In genomic region chr22:39253427-39254070, GRCh38 we compare ENCODE assay signal across 8 cellular contexts. TPM values are rescaled to one million over a fixed set of nuclear protein-coding genes. Genes with fewer than 3 reads are reported as not detected.
DNase-seq lines count a peak whose midpoint lies in the region; ATAC-seq and TF ChIP-seq lines count a peak whose summit lies in the region.

No MANE protein-coding gene starts in this region.

- no peaks in the 10 kb centered on the region for H3K36me3 Mint-ChIP-seq in activated CD4-positive, alpha-beta T cell treated with anti-CD3 and anti-CD28 coated beads, Interleukin-2, amount 10 ng/mL, durations not matched to agents 24 days and 14 days (ENCODE audit: low read depth)
- no peaks in the 10 kb centered on the region for H3K36me3 Mint-ChIP-seq in activated CD4-positive, alpha-beta T cell treated with anti-CD3 and anti-CD28 coated beads, Interleukin-2, amount 10 ng/mL, durations not matched to agents 7 days and 5 days (ENCODE audit: low read depth)
- peaks cover 1% of the 10 kb centered on the region for H3K36me3 Mint-ChIP-seq in central memory CD8-positive, alpha-beta T cell (ENCODE audit: insufficient read depth)

- CTCF ChIA-PET in activated CD4-positive, alpha-beta T cell treated with anti-CD3 and anti-CD28 coated beads, Interleukin-2, amount 10 ng/mL, durations not matched to agents 7 days and 5 days (lab: Charles Lee) = interaction anchor here (1.5 to 1.6 kb wide), 3 partner anchors 12 to 54 kb away, joined by 4 read pairs; no protein-coding TSS in a partner anchor
- CTCF ChIA-PET in PC-9 (lab: Charles Lee) = interaction anchor here (0.7 to 1.2 kb wide), 2 partner anchors 58 to 63 kb away, joined by 3 to 7 read pairs; no protein-coding TSS in a partner anchor

- no peaks in the 10 kb centered on the region for H3K9me2 ChIP-seq in PC-9 (ENCODE audit: insufficient read depth)

- TF ChIP-seq CTCF in PC-9 (conservative IDR thresholded peaks at IDR 0.05) (no peak), left lung (IDR thresholded peaks at IDR 0.05) (no peak), uterus (IDR thresholded peaks at IDR 0.05) (no peak)

- no peaks in the 10 kb centered on the region for H3K79me2 ChIP-seq in PC-9 (ENCODE audit: low read depth)

- H3K4me1 Mint-ChIP-seq in activated CD4-positive, alpha-beta T cell treated with anti-CD3 and anti-CD28 coated beads, Interleukin-2, amount 10 ng/mL, durations not matched to agents 24 days and 14 days = peaks cover 26% of the 10 kb centered on the region
- peaks cover 19% of the 10 kb centered on the region for H3K4me1 Mint-ChIP-seq in activated CD4-positive, alpha-beta T cell treated with anti-CD3 and anti-CD28 coated beads, Interleukin-2, amount 10 ng/mL, durations not matched to agents 7 days and 5 days
- H3K4me1 Mint-ChIP-seq in central memory CD8-positive, alpha-beta T cell = peaks cover 27% of the 10 kb centered on the region

- H2AFZ ChIP-seq in PC-9 = no peak overlapping the region

- H4K20me1 ChIP-seq in PC-9 (ENCODE audit: insufficient read depth) = no peaks in the 10 kb centered on the region

- H3K4me2 ChIP-seq in PC-9 = peak overlapping the region; percentile 74

- H3K27ac ChIP-seq in PC-9 (peak overlapping the region; percentile 51), left lung (peak overlapping the region; percentile 59 to 75), uterus (peak overlapping the region; percentile 82 to 87)

- no peaks in the 10 kb centered on the region for H3K27me3 ChIP-seq in PC-9 (ENCODE audit: insufficient read depth, low read depth)
- H3K27me3 ChIP-seq in left lung = peaks cover 0 to 72% of the 10 kb centered on the region in 2 donors
- H3K27me3 ChIP-seq in uterus = no peaks in the 10 kb centered on the region

- H3K9me3 Mint-ChIP-seq in activated CD4-positive, alpha-beta T cell treated with anti-CD3 and anti-CD28 coated beads, Interleukin-2, amount 10 ng/mL, durations not matched to agents 24 days and 14 days = no peaks in the 10 kb centered on the region
- no peaks in the 10 kb centered on the region for H3K9me3 Mint-ChIP-seq in activated CD4-positive, alpha-beta T cell treated with anti-CD3 and anti-CD28 coated beads, Interleukin-2, amount 10 ng/mL, durations not matched to agents 7 days and 5 days
- H3K9me3 Mint-ChIP-seq in central memory CD8-positive, alpha-beta T cell = no peaks in the 10 kb centered on the region

- H3K27me3 Mint-ChIP-seq in activated CD4-positive, alpha-beta T cell treated with anti-CD3 and anti-CD28 coated beads, Interleukin-2, amount 10 ng/mL, durations not matched to agents 24 days and 14 days = peaks cover 8% of the 10 kb centered on the region
- H3K27me3 Mint-ChIP-seq in activated CD4-positive, alpha-beta T cell treated with anti-CD3 and anti-CD28 coated beads, Interleukin-2, amount 10 ng/mL, durations not matched to agents 7 days and 5 days = peaks cover 20% of the 10 kb centered on the region
- H3K27me3 Mint-ChIP-seq in central memory CD8-positive, alpha-beta T cell = peaks cover 15% of the 10 kb centered on the region

- H3K4me1 ChIP-seq in PC-9 (replicated peaks; ENCODE audit: insufficient read depth) = peaks cover 46% of the 10 kb centered on the region
- peaks cover 11 to 53% of the 10 kb centered on the region in 2 donors for H3K4me1 ChIP-seq in left lung
- peaks cover 0 to 24% of the 10 kb centered on the region in 2 donors for H3K4me1 ChIP-seq in uterus

- H3K9me3 ChIP-seq in PC-9 (ENCODE audit: insufficient read depth, low read depth) = no peaks in the 10 kb centered on the region
- H3K9me3 ChIP-seq in left lung = no peaks in the 10 kb centered on the region
- H3K9me3 ChIP-seq in uterus = no peaks in the 10 kb centered on the region

- DNase-seq in activated CD4-positive, alpha-beta T cell treated with anti-CD3 and anti-CD28 coated beads, Interleukin-2, amount 10 ng/mL, durations not matched to agents 24 days and 14 days = peak; percentile 82
- no peak for DNase-seq in activated CD4-positive, alpha-beta T cell treated with anti-CD3 and anti-CD28 coated beads, Interleukin-2, amount 10 ng/mL, durations not matched to agents 7 days and 5 days
- peak; percentile 84 to 86 for DNase-seq in PC-9
- DNase-seq in central memory CD8-positive, alpha-beta T cell (ENCODE audit: low spot score in 2 of 2) = no peak
- DNase-seq in left lung = peak in 1 of 2 donors; percentile 71
- peak; percentile 73 to 93 for DNase-seq in uterus
- DNase-seq in posterior vena cava (ENCODE audit: low spot score) = no peak
- no peak for DNase-seq in SK-N-DZ (ENCODE audit: low spot score)

- intact Hi-C loops in activated CD4-positive, alpha-beta T cell treated with anti-CD3 and anti-CD28 coated beads, Interleukin-2, amount 10 ng/mL, durations not matched to agents 24 days and 14 days (cut with micrococcal nuclease) = loop anchor here (1.0 kb wide), 1 partner anchor 13 kb away; no protein-coding TSS in a partner anchor
- intact Hi-C loops in PC-9 (cut with micrococcal nuclease; ENCODE audit: unreplicated experiment) = loop anchor here (1.0 kb wide), 1 partner anchor 30 kb away; no protein-coding TSS in a partner anchor
- intact Hi-C loops in left lung (cut with DNase I) = no loop called here
- intact Hi-C loops in uterus (cut with DNase I; ENCODE audit: low total_unique reads) = no loop called here
- intact Hi-C loops in posterior vena cava (cut with DNase I) = no loop called here

- no peaks in the 10 kb centered on the region for H3K36me3 ChIP-seq in PC-9 (ENCODE audit: low read depth)
- H3K36me3 ChIP-seq in left lung = no peaks in the 10 kb centered on the region
- no peaks in the 10 kb centered on the region for H3K36me3 ChIP-seq in uterus

- ATAC-seq in central memory CD8-positive, alpha-beta T cell (replicated peaks; ENCODE audit: extremely low read depth, poor library complexity, severe bottlenecking) = peak; percentile 36
- peak; percentile 86 for ATAC-seq in left lung

- no TSS peak for BruUV-seq in PC-9 (replicated peaks; lab: Mats Ljungman, UMichigan)

- H3K4me3 ChIP-seq in PC-9 (peak overlapping the region; percentile 33; the same call in 1 of the 2 replicates), left lung (no peak overlapping the region), uterus (no peak overlapping the region)

- peaks cover 47% of the 10 kb centered on the region; the same call in 1 of the 2 replicates for H3F3A ChIP-seq in PC-9 (ENCODE audit: insufficient read depth, low read depth)

- POLR2A ChIA-PET in activated CD4-positive, alpha-beta T cell treated with anti-CD3 and anti-CD28 coated beads, Interleukin-2, amount 10 ng/mL, durations not matched to agents 7 days and 5 days (lab: Charles Lee) = no interaction called here
- POLR2A ChIA-PET in PC-9 (lab: Charles Lee; ENCODE audit: unreplicated experiment) = interaction anchor here (0.5 to 1.3 kb wide), 5 partner anchors 8 to 493 kb away, joined by 3 to 8 read pairs (median 4); partner anchors contain the start of gene PDGFB

- peak overlapping the region; percentile 73 for H3K27ac Mint-ChIP-seq in activated CD4-positive, alpha-beta T cell treated with anti-CD3 and anti-CD28 coated beads, Interleukin-2, amount 10 ng/mL, durations not matched to agents 24 days and 14 days
- no peak overlapping the region for H3K27ac Mint-ChIP-seq in activated CD4-positive, alpha-beta T cell treated with anti-CD3 and anti-CD28 coated beads, Interleukin-2, amount 10 ng/mL, durations not matched to agents 7 days and 5 days
- no peak overlapping the region for H3K27ac Mint-ChIP-seq in central memory CD8-positive, alpha-beta T cell (ENCODE audit: low read depth)

- TF ChIP-seq POLR2A in uterus (IDR thresholded peaks at IDR 0.05) = no peak

- H3K4me3 Mint-ChIP-seq in activated CD4-positive, alpha-beta T cell treated with anti-CD3 and anti-CD28 coated beads, Interleukin-2, amount 10 ng/mL, durations not matched to agents 24 days and 14 days = peak overlapping the region; percentile 26
- H3K4me3 Mint-ChIP-seq in activated CD4-positive, alpha-beta T cell treated with anti-CD3 and anti-CD28 coated beads, Interleukin-2, amount 10 ng/mL, durations not matched to agents 7 days and 5 days = no peak overlapping the region
- peak overlapping the region; percentile 29 for H3K4me3 Mint-ChIP-seq in central memory CD8-positive, alpha-beta T cell

RNA-seq across cellular contexts. Expression of gene PDGFB, which starts 8.8 kb away (rescaled TPM):
- total RNA-seq in activated CD4-positive, alpha-beta T cell treated with anti-CD3 and anti-CD28 coated beads, Interleukin-2, amount 10 ng/mL, durations not matched to agents 24 days and 14 days = 2.2 and 2.3 TPM in 2 replicates
- total RNA-seq in activated CD4-positive, alpha-beta T cell treated with anti-CD3 and anti-CD28 coated beads, Interleukin-2, amount 10 ng/mL, durations not matched to agents 7 days and 5 days = 1 to 10 TPM in 1 of 2 experiments, under 1 TPM in 1; 0.89 to 1.1 TPM
- total RNA-seq in PC-9 (2021) (35.5 and 39.7 TPM in 2 replicates), left lung (10 to 100 TPM; 21.9 to 28.2 TPM), uterus (10 to 100 TPM in 1 of 4 donors, 1 to 10 TPM in 3; 2.0 to 24.8 (median 5.6) TPM), posterior vena cava (1 to 10 TPM; 7.5 to 8.1 TPM)
- polyA plus RNA-seq in SK-N-DZ (2014; cell fraction: cytosol; rRNA removed) = 0.20 and 0.42 TPM in 2 replicates
- polyA plus RNA-seq in SK-N-DZ (2014; cell fraction: nucleus; rRNA removed) = 0.28 and 0.76 TPM in 2 replicates

Comparison
In these comparisons a context has a peak if more than half of its experiments do, and no peak if none do; other contexts are left out.
1. DNase-seq: peak in activated CD4-positive, alpha-beta T cell treated with anti-CD3 and anti-CD28 coated beads, Interleukin-2, amount 10 ng/mL, durations not matched to agents 24 days and 14 days (single experiment), PC-9 (2 of 2) and uterus (2 of 2); none in activated CD4-positive, alpha-beta T cell treated with anti-CD3 and anti-CD28 coated beads, Interleukin-2, amount 10 ng/mL, durations not matched to agents 7 days and 5 days (single experiment), central memory CD8-positive, alpha-beta T cell (0 of 2), posterior vena cava (single experiment) and SK-N-DZ (single experiment).
2. intact Hi-C loops: an anchor here in activated CD4-positive, alpha-beta T cell treated with anti-CD3 and anti-CD28 coated beads, Interleukin-2, amount 10 ng/mL, durations not matched to agents 24 days and 14 days (1.0 kb wide) and PC-9 (1.0 kb wide); none called in left lung, uterus and posterior vena cava.
3. Peak in every context shown above with its lines, with median percentiles within 50 percentile points of each other: H3K27ac ChIP-seq.